In genomic region chr21:33480481-33481103, GRCh38 we compare ENCODE assay signal across 8 cellular contexts. TPM values are rescaled to one million over a fixed set of nuclear protein-coding genes. Genes with fewer than 3 reads are reported as not detected.
DNase-seq lines count a peak whose midpoint lies in the region; ATAC-seq, FAIRE-seq and TF ChIP-seq lines count a peak whose summit lies in the region.

No MANE protein-coding gene starts in this region.

- H3K36me3 ChIP-seq in SK-N-SH (replicated peaks in 1 of 2; ENCODE audit: control insufficient read depth in 1 of 2, insufficient read depth in 2 of 2, low read length in 1 of 2) (no peaks in the 10 kb centered on the region), keratinocyte (ENCODE audit: control insufficient read depth in 2 of 2, extremely low read depth in 1 of 2, insufficient read depth in 2 of 2, low read length in 2 of 2) (no peaks in the 10 kb centered on the region), stomach (no peaks in the 10 kb centered on the region)

- no peaks in the 10 kb centered on the region for H3K9me2 ChIP-seq in SK-N-SH

- H3K27me3 Mint-ChIP-seq in activated naive CD8-positive, alpha-beta T cell = no peaks in the 10 kb centered on the region

- 27% methylated on average over 17 of the region's 17 CpGs for WGBS in SK-N-SH (ENCODE audit: low lambda C conversion rate)
- whole genome bisulfite sequencing in stomach, 5 donors = 20 to 26% (median 22%) methylated on average over 17 of the region's 17 CpGs

- H3K79me2 ChIP-seq in SK-N-SH (ENCODE audit: insufficient read depth) (peaks cover 32% of the 10 kb centered on the region), keratinocyte (ENCODE audit: control insufficient read depth, insufficient read depth, low read length) (peaks cover 21% of the 10 kb centered on the region)

- no peaks in the 10 kb centered on the region for H3K9me3 Mint-ChIP-seq in activated naive CD8-positive, alpha-beta T cell (ENCODE audit: low read depth)

- H3K9me1 ChIP-seq in keratinocyte (ENCODE audit: control insufficient read depth, extremely low read depth, insufficient read depth, low read length) = no peaks in the 10 kb centered on the region

- no peak for TF ChIP-seq CTCF in SK-N-SH (IDR thresholded peaks at IDR 0.05)
- no peak for TF ChIP-seq CTCF in keratinocyte (optimal IDR thresholded peaks at IDR 0.05 in 1 of 3, IDR thresholded peaks at IDR 0.05 in 1 of 3, conservative IDR thresholded peaks at IDR 0.05 in 1 of 3; ENCODE audit: extremely low read depth in 1 of 3, insufficient read depth in 2 of 3, low read length in 3 of 3)
- TF ChIP-seq CTCF in stomach (IDR thresholded peaks at IDR 0.05) = no peak

- TF ChIP-seq EP300 in SK-N-SH (IDR thresholded peaks at IDR 0.05; ENCODE audit: borderline replicate concordance in 1 of 2, low read depth in 1 of 2, low read length in 1 of 2) (no peak), stomach (IDR thresholded peaks at IDR 0.05) (no peak)

- H3K4me2 ChIP-seq in SK-N-SH = peak overlapping the region; percentile 85
- H3K4me2 ChIP-seq in keratinocyte (ENCODE audit: control insufficient read depth, extremely low read depth, insufficient read depth, low read depth, low read length) = peak overlapping the region; percentile 92

- H3K27me3 ChIP-seq in SK-N-SH (ENCODE audit: insufficient read depth) (no peaks in the 10 kb centered on the region), keratinocyte (ENCODE audit: control insufficient read depth, extremely low read depth, insufficient read depth, low read length) (no peaks in the 10 kb centered on the region), stomach (no peaks in the 10 kb centered on the region)

- no peaks in the 10 kb centered on the region for H3K36me3 Mint-ChIP-seq in activated naive CD8-positive, alpha-beta T cell

- intact Hi-C loops in stomach (cut with DNase I; ENCODE audit: low total_unique reads) = no loop called here

- no peak; the same call in 2 of the 3 replicates for ATAC-seq in SK-N-SH treated with all-trans-retinoic acid at 6 μM for 48 hours

- peak overlapping the region; percentile 95 for H3K4me3 Mint-ChIP-seq in activated naive CD8-positive, alpha-beta T cell

- H2AFZ ChIP-seq in SK-N-SH (ENCODE audit: low read depth) = peak overlapping the region; percentile 97
- peak overlapping the region; percentile 82 for H2AFZ ChIP-seq in keratinocyte (ENCODE audit: control insufficient read depth, low read length)

- POLR2A ChIA-PET in SK-N-SH (lab: Yijun Ruan, JAX) = interaction anchor here (0.7 to 4.0 kb wide), 7 partner anchors 10 to 172 kb away, joined by 3 to 56 read pairs (median 4); partner anchors contain the start of genes DNAJC28, DONSON and IFNAR1

- no peak for TF ChIP-seq POLR2A in stomach (IDR thresholded peaks at IDR 0.05)

- peaks cover 16% of the 10 kb centered on the region for H3F3A ChIP-seq in SK-N-SH (replicated peaks; ENCODE audit: insufficient read depth)

- CTCF ChIA-PET in SK-N-SH (lab: Yijun Ruan, JAX) = interaction anchor here (0.5 to 2.1 kb wide), 10 partner anchors 11 to 750 kb away, joined by 3 to 15 read pairs (median 4); partner anchors contain the start of gene DNAJC28

- H3K4me1 ChIP-seq in SK-N-SH (ENCODE audit: control insufficient read depth in 1 of 2, insufficient read depth in 2 of 2, low read depth in 1 of 2, low read length in 1 of 2) = peaks cover 0 to 4% of the 10 kb centered on the region in 2 experiments; a peak in 1 of 4 replicates
- H3K4me1 ChIP-seq in keratinocyte (ENCODE audit: control insufficient read depth, extremely low read depth, insufficient read depth, low read length) = peaks cover 8% of the 10 kb centered on the region
- H3K4me1 ChIP-seq in stomach = peaks cover 7 to 27% (median 22%) of the 10 kb centered on the region in 4 donors

- TF ChIP-seq RAD21 in SK-N-SH (IDR thresholded peaks at IDR 0.05; ENCODE audit: low read length) = no peak

- H3K4me3 ChIP-seq in SK-N-SH (ENCODE audit: low read depth in 2 of 2, low read length in 1 of 2) (peak overlapping the region; percentile 65 to 75), keratinocyte (ENCODE audit: control insufficient read depth in 2 of 3, extremely low read depth in 1 of 3, insufficient read depth in 2 of 3, low read depth in 1 of 3, low read length in 3 of 3) (peak overlapping the region; percentile 74 to 90 (median 84)), stomach (peak overlapping the region; percentile 79 to 98 (median 96))

- H3K9ac ChIP-seq in SK-N-SH = peak overlapping the region; percentile 87
- peak overlapping the region; percentile 84 for H3K9ac ChIP-seq in keratinocyte (ENCODE audit: control insufficient read depth, extremely low read depth, insufficient read depth, low read length)

- DNase-seq in SK-N-SH (no peak), keratinocyte (ENCODE audit: low read depth, low spot score) (no peak), stomach (no peak), COLO668 (lab: John Stamatoyannopoulos, UW; ENCODE audit: unreplicated experiment) (no peak), C1 segment of cervical spinal cord (lab: John Stamatoyannopoulos, UW) (no peak)
- no peak for DNase-seq in activated effector memory CD4-positive, alpha-beta T cell treated with anti-CD3 and anti-CD28 coated beads, Interleukin-2, amount 50 U/mL, for 16 hours

- peak overlapping the region; percentile 96 for H3K27ac Mint-ChIP-seq in activated naive CD8-positive, alpha-beta T cell

- no peak for FAIRE-seq in keratinocyte (lab: Jason Lieb, UNC)

- H3K9me3 ChIP-seq in SK-N-SH (no peaks in the 10 kb centered on the region), keratinocyte (ENCODE audit: control insufficient read depth, low read depth, low read length) (no peaks in the 10 kb centered on the region), stomach (no peaks in the 10 kb centered on the region)

- dilution Hi-C loops in keratinocyte (cut with MboI; ENCODE audit: extremely low pct_ligation_motif_present, low sequenced_read_pairs) = no loop called here

- H4K20me1 ChIP-seq in SK-N-SH (ENCODE audit: insufficient read depth) (no peaks in the 10 kb centered on the region; the same call in 1 of the 2 replicates), keratinocyte (ENCODE audit: control insufficient read depth, extremely low read depth, insufficient read depth, low read length) (no peaks in the 10 kb centered on the region)

- H3K4me1 Mint-ChIP-seq in activated naive CD8-positive, alpha-beta T cell (ENCODE audit: low read depth) = peaks cover 24% of the 10 kb centered on the region

- H3K27ac ChIP-seq in SK-N-SH (ENCODE audit: low read depth in 2 of 2, low read length in 1 of 2) = peak overlapping the region; percentile 87 to 89
- H3K27ac ChIP-seq in keratinocyte (ENCODE audit: control insufficient read depth, insufficient read depth, low read length) = peak overlapping the region; percentile 73
- peak overlapping the region; percentile 81 to 98 (median 97) for H3K27ac ChIP-seq in stomach

TF ChIP-seq in SK-N-SH, 30 proteins besides CTCF, POLR2A, EP300 and RAD21 (continues in another document):
- no peak for TF ChIP-seq IRF3 (IDR thresholded peaks at IDR 0.05; ENCODE audit: low read depth, low read length)

TF ChIP-seq in SK-N-SH treated with all-trans-retinoic acid at 6 μM for 48 hours, 23 proteins besides CTCF, POLR2A, EP300 and RAD21:
- TF ChIP-seq ZNF565 (CRISPR knock-in tag; conservative IDR thresholded peaks at IDR 0.05; ENCODE audit: low read depth) (no peak), ZNF70 (CRISPR knock-in tag; IDR thresholded peaks at IDR 0.05) (no peak), SNAI2 (CRISPR knock-in tag; IDR thresholded peaks at IDR 0.05) (no peak), CREB5 (CRISPR knock-in tag; IDR thresholded peaks at IDR 0.05; ENCODE audit: low read depth) (no peak)

RNA-seq across cellular contexts. Expression of gene TMEM50B, which starts 0.8 kb away (rescaled TPM):
- 27.3 and 41.3 TPM in 2 replicates for polyA plus RNA-seq in SK-N-SH (2012; rRNA removed)
- 32.1 and 37.1 TPM in 2 replicates for polyA plus RNA-seq in SK-N-SH (2012; cell fraction: cytosol; rRNA removed)
- polyA plus RNA-seq in SK-N-SH (2012; cell fraction: nucleus; rRNA removed) = 82.0 and 121 TPM in 2 replicates
- 20.9 to 39.7 TPM (median 25.5 TPM) in 3 replicates for polyA plus RNA-seq in keratinocyte
- polyA plus RNA-seq in keratinocyte (2011; ENCODE audit: low read depth) = 20.3 TPM
- polyA plus RNA-seq in keratinocyte (2011; cell fraction: cytosol; rRNA removed) = 15.0 and 27.7 TPM in 2 replicates
- polyA plus RNA-seq in keratinocyte (2011; cell fraction: nucleus; rRNA removed) = 49.7 and 57.1 TPM in 2 replicates
- polyA plus RNA-seq in keratinocyte (2012; ENCODE audit: low replicate concordance) = 17.9 and 25.1 TPM in 2 replicates
- polyA minus RNA-seq in keratinocyte = 6.0 to 16.8 TPM (median 8.0 TPM) in 3 replicates
- polyA minus RNA-seq in keratinocyte (2011; cell fraction: cytosol; rRNA and poly(A)+ RNA removed) = 13.2 TPM
- 9.3 and 20.2 TPM in 2 replicates for polyA minus RNA-seq in keratinocyte (2011; cell fraction: nucleus; rRNA and poly(A)+ RNA removed)
- 10 to 100 TPM; 20.3 to 97.3 (median 89.3) TPM for total RNA-seq in stomach
- polyA plus RNA-seq in stomach = 10 to 100 TPM; 36.7 to 48.5 (median 44.5) TPM

RNA-seq across cellular contexts. Expression of gene DNAJC28, which starts 10.9 kb away (rescaled TPM):
- polyA plus RNA-seq in SK-N-SH (2012; rRNA removed) (0.58 and 0.88 TPM in 2 replicates), keratinocyte (0.91 to 1.4 TPM (median 1.1 TPM) in 3 replicates), stomach (1 to 10 TPM; 1.2 to 4.3 (median 1.7) TPM)
- polyA plus RNA-seq in SK-N-SH (2012; cell fraction: cytosol; rRNA removed) = 1.2 and 1.8 TPM in 2 replicates
- polyA plus RNA-seq in SK-N-SH (2012; cell fraction: nucleus; rRNA removed) = 0.28 and 0.83 TPM in 2 replicates
- polyA plus RNA-seq in keratinocyte (2011; ENCODE audit: low read depth) = 2.2 TPM
- polyA plus RNA-seq in keratinocyte (2011; cell fraction: cytosol; rRNA removed) = 0.74 and 1.2 TPM in 2 replicates
- polyA plus RNA-seq in keratinocyte (2011; cell fraction: nucleus; rRNA removed) = 1.1 and 1.7 TPM in 2 replicates
- polyA plus RNA-seq in keratinocyte (2012; ENCODE audit: low replicate concordance) = 0.63 and 0.79 TPM in 2 replicates
- polyA minus RNA-seq in keratinocyte = 0.30 to 1.1 TPM in 2 of 3 replicates, not detected in the other
- polyA minus RNA-seq in keratinocyte (2011; cell fraction: cytosol; rRNA and poly(A)+ RNA removed) = 0.77 TPM
- polyA minus RNA-seq in keratinocyte (2011; cell fraction: nucleus; rRNA and poly(A)+ RNA removed) = not detected in 2 replicates
- total RNA-seq in stomach = 1 to 10 TPM in 1 of 5 donors, under 1 TPM in 3, not detected in 1; 0.43 to 1.1 (median 0.74) TPM
